In genomic region chr13:30851697-30852096, GRCh38 we compare ENCODE assay signal across 19 cellular contexts. TPM values are rescaled to one million over a fixed set of nuclear protein-coding genes. Genes with fewer than 3 reads are reported as not detected.
DNase-seq lines count a peak whose midpoint lies in the region; ATAC-seq, FAIRE-seq and TF ChIP-seq lines count a peak whose summit lies in the region.
"Had no signal": no experiment of that assay in that cellular context is flagged by ENCODE, and none has a peak within 500 bp of the region (broad histone marks: within the 10 kb centered on the region; RNA-seq: fewer than 3 reads in every experiment).

No MANE protein-coding gene starts in this region.

- WGBS in esophagus squamous epithelium, 2 donors, result 68 to 81% methylated on average over 5 of the region's 5 CpGs

- no peak for DNase-seq in GM12892 (ENCODE audit: insufficient read length)
- DNase-seq in MV-4-11 (lab: John Stamatoyannopoulos, UW), result peak; percentile 76
- no peak for DNase-seq in T-helper 1 cell
- no peak for DNase-seq in superior temporal gyrus (ENCODE audit: extremely low spot score)
- no peak for DNase-seq in esophagus squamous epithelium (lab: John Stamatoyannopoulos, UW)
- DNase-seq: activated CD4-positive, alpha-beta T cell treated with anti-CD3 and anti-CD28 coated beads for 36 hours; DND-41; effector memory CD4-positive, alpha-beta T cell; glutamatergic neuron; NCI-H446 treated with DMSO at 0.1 percent for 48 hours; tibial artery had no signal

- H3K4me1 ChIP-seq in esophagus squamous epithelium, result peaks cover 0 to 8% (median 0%) of the 10 kb centered on the region in 3 donors

- H3K9me3 ChIP-seq in esophagus squamous epithelium, result no peaks in the 10 kb centered on the region
- H3K9me3 ChIP-seq: tibial artery had no signal

- peak; percentile 82 for ATAC-seq in GM19463 (IDR thresholded peaks at IDR 0.05; ENCODE audit: unreplicated experiment)
- peak; percentile 87 for ATAC-seq in HG02938 (IDR thresholded peaks at IDR 0.05; ENCODE audit: unreplicated experiment)
- no peak for ATAC-seq in GM21423 (IDR thresholded peaks at IDR 0.05; ENCODE audit: unreplicated experiment)
- ATAC-seq: activated CD4-positive, alpha-beta T cell treated with anti-CD3 and anti-CD28 coated beads for 36 hours; left lobe of liver; SK-N-SH treated with all-trans-retinoic acid at 6 μM for 48 hours had no signal

- no peaks in the 10 kb centered on the region for H3K36me3 ChIP-seq in esophagus squamous epithelium
- H3K36me3 ChIP-seq: tibial artery had no signal

- intact Hi-C loops in esophagus squamous epithelium (cut with DNase I), result no loop called here

- no peak overlapping the region for H3K27ac ChIP-seq in esophagus squamous epithelium
- H3K27ac ChIP-seq: skin epidermis, tibial artery had no signal

- H3K27me3 ChIP-seq in esophagus squamous epithelium, result no peaks in the 10 kb centered on the region
- H3K27me3 ChIP-seq: tibial artery had no signal

- TF ChIP-seq POLR2A in GM12892 (IDR thresholded peaks at IDR 0.05; ENCODE audit: low read depth, low read length) (no peak), esophagus squamous epithelium (IDR thresholded peaks at IDR 0.05) (no peak)

- no peak overlapping the region for H3K4me3 ChIP-seq in esophagus squamous epithelium
- H3K4me3 ChIP-seq: skin epidermis, tibial artery had no signal

- FAIRE-seq in GM12892 (lab: Jason Lieb, UNC), result peak; percentile 46
- FAIRE-seq: astrocyte had no signal

- TF ChIP-seq CTCF in esophagus squamous epithelium (IDR thresholded peaks at IDR 0.05), result no peak

RNA-seq across cellular contexts. Expression of gene MEDAG, which starts 54.4 kb away (rescaled TPM):
- polyA plus RNA-seq in GM12892 (2012; ENCODE audit: missing spikeins), result not detected
- 10 to 100 TPM in 1 of 4 donors, 1 to 10 TPM in 3; 1.1 to 11.3 (median 6.3) TPM for total RNA-seq in esophagus squamous epithelium
- total RNA-seq: activated CD4-positive, alpha-beta T cell treated with anti-CD3 and anti-CD28 coated beads for 36 hours; activated T-helper 1 cell treated with anti-CD3 and anti-CD28 coated beads, Interleukin-12 subunit alpha, Interleukin-12 subunit beta, Interleukin-2, Interleukin-4 antibody, amounts not matched to agents 30 ng/mL and 10 ng/mL and 1 ng/mL, durations not matched to agents 14 hours and 24 hours and 36 hours had no signal
